2 cellular contexts compared by ENCODE assay signal in the genomic region with DNA sequence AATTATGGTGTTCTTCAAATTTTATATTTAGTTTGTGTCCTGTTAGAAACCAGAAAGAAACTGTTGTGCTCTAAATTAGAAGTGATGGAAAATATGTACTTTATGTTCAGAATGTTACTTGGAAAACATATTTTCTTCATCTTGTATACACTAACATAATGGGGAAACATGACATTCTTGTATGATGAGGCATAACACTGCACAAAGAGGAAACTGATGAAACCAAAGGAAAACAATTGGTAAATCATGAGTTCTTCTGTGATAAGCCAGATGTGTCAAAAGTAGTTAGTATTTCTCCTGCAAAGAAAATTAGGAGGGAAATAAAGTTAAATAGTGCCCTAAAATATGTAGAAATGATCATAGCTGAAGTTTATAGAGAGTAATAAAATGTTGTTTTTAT.
TF ChIP-seq lines count a peak whose summit lies in the region.

No MANE protein-coding gene starts in this region.

TF ChIP-seq in SK-N-SH treated with all-trans-retinoic acid at 6 μM for 48 hours, 23 proteins besides CTCF, POLR2A, EP300 and RAD21 (continued from another document):
- TF ChIP-seq, protein P1, sequence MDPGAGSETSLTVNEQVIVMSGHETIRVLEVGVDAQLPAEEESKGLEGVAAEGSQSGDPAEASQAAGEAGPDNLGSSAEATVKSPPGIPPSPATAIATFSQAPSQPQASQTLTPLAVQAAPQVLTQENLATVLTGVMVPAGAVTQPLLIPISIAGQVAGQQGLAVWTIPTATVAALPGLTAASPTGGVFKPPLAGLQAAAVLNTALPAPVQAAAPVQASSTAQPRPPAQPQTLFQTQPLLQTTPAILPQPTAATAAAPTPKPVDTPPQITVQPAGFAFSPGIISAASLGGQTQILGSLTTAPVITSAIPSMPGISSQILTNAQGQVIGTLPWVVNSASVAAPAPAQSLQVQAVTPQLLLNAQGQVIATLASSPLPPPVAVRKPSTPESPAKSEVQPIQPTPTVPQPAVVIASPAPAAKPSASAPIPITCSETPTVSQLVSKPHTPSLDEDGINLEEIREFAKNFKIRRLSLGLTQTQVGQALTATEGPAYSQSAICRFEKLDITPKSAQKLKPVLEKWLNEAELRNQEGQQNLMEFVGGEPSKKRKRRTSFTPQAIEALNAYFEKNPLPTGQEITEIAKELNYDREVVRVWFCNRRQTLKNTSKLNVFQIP (CRISPR knock-in tag; IDR thresholded peaks at IDR 0.05; ENCODE audit: borderline replicate concordance, low read depth): no peak
- TF ChIP-seq ZFP3 (CRISPR knock-in tag; IDR thresholded peaks at IDR 0.05): no peak
- TF ChIP-seq, protein P2, sequence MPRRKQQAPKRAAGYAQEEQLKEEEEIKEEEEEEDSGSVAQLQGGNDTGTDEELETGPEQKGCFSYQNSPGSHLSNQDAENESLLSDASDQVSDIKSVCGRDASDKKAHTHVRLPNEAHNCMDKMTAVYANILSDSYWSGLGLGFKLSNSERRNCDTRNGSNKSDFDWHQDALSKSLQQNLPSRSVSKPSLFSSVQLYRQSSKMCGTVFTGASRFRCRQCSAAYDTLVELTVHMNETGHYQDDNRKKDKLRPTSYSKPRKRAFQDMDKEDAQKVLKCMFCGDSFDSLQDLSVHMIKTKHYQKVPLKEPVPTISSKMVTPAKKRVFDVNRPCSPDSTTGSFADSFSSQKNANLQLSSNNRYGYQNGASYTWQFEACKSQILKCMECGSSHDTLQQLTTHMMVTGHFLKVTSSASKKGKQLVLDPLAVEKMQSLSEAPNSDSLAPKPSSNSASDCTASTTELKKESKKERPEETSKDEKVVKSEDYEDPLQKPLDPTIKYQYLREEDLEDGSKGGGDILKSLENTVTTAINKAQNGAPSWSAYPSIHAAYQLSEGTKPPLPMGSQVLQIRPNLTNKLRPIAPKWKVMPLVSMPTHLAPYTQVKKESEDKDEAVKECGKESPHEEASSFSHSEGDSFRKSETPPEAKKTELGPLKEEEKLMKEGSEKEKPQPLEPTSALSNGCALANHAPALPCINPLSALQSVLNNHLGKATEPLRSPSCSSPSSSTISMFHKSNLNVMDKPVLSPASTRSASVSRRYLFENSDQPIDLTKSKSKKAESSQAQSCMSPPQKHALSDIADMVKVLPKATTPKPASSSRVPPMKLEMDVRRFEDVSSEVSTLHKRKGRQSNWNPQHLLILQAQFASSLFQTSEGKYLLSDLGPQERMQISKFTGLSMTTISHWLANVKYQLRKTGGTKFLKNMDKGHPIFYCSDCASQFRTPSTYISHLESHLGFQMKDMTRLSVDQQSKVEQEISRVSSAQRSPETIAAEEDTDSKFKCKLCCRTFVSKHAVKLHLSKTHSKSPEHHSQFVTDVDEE (CRISPR knock-in tag; IDR thresholded peaks at IDR 0.05): no peak
- TF ChIP-seq, protein P3, sequence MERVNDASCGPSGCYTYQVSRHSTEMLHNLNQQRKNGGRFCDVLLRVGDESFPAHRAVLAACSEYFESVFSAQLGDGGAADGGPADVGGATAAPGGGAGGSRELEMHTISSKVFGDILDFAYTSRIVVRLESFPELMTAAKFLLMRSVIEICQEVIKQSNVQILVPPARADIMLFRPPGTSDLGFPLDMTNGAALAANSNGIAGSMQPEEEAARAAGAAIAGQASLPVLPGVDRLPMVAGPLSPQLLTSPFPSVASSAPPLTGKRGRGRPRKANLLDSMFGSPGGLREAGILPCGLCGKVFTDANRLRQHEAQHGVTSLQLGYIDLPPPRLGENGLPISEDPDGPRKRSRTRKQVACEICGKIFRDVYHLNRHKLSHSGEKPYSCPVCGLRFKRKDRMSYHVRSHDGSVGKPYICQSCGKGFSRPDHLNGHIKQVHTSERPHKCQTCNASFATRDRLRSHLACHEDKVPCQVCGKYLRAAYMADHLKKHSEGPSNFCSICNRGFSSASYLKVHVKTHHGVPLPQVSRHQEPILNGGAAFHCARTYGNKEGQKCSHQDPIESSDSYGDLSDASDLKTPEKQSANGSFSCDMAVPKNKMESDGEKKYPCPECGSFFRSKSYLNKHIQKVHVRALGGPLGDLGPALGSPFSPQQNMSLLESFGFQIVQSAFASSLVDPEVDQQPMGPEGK (CRISPR knock-in tag; IDR thresholded peaks at IDR 0.05; ENCODE audit: borderline replicate concordance): no peak
- TF ChIP-seq BACH2 (CRISPR knock-in tag; IDR thresholded peaks at IDR 0.05; ENCODE audit: borderline replicate concordance): no peak
- TF ChIP-seq, protein P4, sequence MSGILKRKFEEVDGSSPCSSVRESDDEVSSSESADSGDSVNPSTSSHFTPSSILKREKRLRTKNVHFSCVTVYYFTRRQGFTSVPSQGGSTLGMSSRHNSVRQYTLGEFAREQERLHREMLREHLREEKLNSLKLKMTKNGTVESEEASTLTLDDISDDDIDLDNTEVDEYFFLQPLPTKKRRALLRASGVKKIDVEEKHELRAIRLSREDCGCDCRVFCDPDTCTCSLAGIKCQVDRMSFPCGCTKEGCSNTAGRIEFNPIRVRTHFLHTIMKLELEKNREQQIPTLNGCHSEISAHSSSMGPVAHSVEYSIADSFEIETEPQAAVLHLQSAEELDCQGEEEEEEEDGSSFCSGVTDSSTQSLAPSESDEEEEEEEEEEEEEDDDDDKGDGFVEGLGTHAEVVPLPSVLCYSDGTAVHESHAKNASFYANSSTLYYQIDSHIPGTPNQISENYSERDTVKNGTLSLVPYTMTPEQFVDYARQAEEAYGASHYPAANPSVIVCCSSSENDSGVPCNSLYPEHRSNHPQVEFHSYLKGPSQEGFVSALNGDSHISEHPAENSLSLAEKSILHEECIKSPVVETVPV (CRISPR knock-in tag; IDR thresholded peaks at IDR 0.05): no peak
- no peak for TF ChIP-seq PPARA (CRISPR knock-in tag; IDR thresholded peaks at IDR 0.05; ENCODE audit: borderline replicate concordance)
- no peak for TF ChIP-seq TOX (CRISPR knock-in tag; IDR thresholded peaks at IDR 0.05; ENCODE audit: borderline replicate concordance)
- no peak for TF ChIP-seq ZNF8 (CRISPR knock-in tag; IDR thresholded peaks at IDR 0.05)

TF ChIP-seq in SK-N-SH, 30 proteins besides CTCF, POLR2A, EP300 and RAD21 (continued from another document):
- TF ChIP-seq POLR2AphosphoS5 (IDR thresholded peaks at IDR 0.05; ENCODE audit: low read depth, low read length): no peak
- no peak for TF ChIP-seq NFIC (IDR thresholded peaks at IDR 0.05; ENCODE audit: borderline replicate concordance)
- no peak for TF ChIP-seq CHD2 (IDR thresholded peaks at IDR 0.05; ENCODE audit: low read length, partially characterized antibody)
- TF ChIP-seq GABPA (IDR thresholded peaks at IDR 0.05; ENCODE audit: low read depth): no peak
- no peak for TF ChIP-seq EZH2phosphoT487 (IDR thresholded peaks at IDR 0.05; ENCODE audit: borderline replicate concordance, low read depth)
- TF ChIP-seq RCOR1 (IDR thresholded peaks at IDR 0.05; ENCODE audit: low read length): no peak
- no peak for TF ChIP-seq FOXJ3 (CRISPR knock-in tag; IDR thresholded peaks at IDR 0.05)
